25 cellular contexts compared by ENCODE assay signal in genomic region chr9:135941288-135941995, GRCh38. TPM values are rescaled to one million over a fixed set of nuclear protein-coding genes. Genes with fewer than 3 reads are reported as not detected.
DNase-seq lines count a peak whose midpoint lies in the region; ATAC-seq and TF ChIP-seq lines count a peak whose summit lies in the region.
"Had no signal": no experiment of that assay in that cellular context is flagged by ENCODE, and none has a peak within 500 bp of the region (broad histone marks: within the 10 kb centered on the region; RNA-seq: fewer than 3 reads in every experiment).

No MANE protein-coding gene starts in this region.

- peaks cover 27% of the 10 kb centered on the region for H3K4me1 ChIP-seq in left ventricle myocardium inferior
- no peaks in the 10 kb centered on the region for H3K4me1 ChIP-seq in lower lobe of right lung
- H3K4me1 ChIP-seq in gastrocnemius medialis = peaks cover 20 to 35% of the 10 kb centered on the region in 2 donors
- H3K4me1 ChIP-seq: HAP-1 had no signal

- peaks cover under 1% of the 10 kb centered on the region for H3K9me3 ChIP-seq in left ventricle myocardium inferior (replicated peaks)
- H3K9me3 ChIP-seq in lower lobe of right lung = no peaks in the 10 kb centered on the region
- no peaks in the 10 kb centered on the region for H3K9me3 ChIP-seq in gastrocnemius medialis
- H3K9me3 ChIP-seq: Caco-2, HAP-1 had no signal

- DNase-seq in Right ventricle myocardium superior (no peak), cardiac septum (ENCODE audit: low spot score) (no peak), left ventricle myocardium inferior (no peak), lower lobe of right lung (no peak), gastrocnemius medialis (no peak), epidermal melanocyte (ENCODE audit: insufficient read length, low spot score) (no peak), germinal center (ENCODE audit: low spot score) (no peak)
- DNase-seq: Caco-2; CD4-positive, alpha-beta memory T cell; DMS 273 treated with DMSO at 0.1 percent for 48 hours; GM23248; Karpas-422; MV-4-11; NCI-H1105 treated with DMSO at 0.1 percent for 48 hours; NCI-H2081; NCI-H2171; NCI-H345; NCI-H524; NCI-H774; NK-92 treated with Interleukin-12 subunit alpha and Interleukin-12 subunit beta, amount 100 ng/mL, for 24 hours had no signal

- ATAC-seq in Right ventricle myocardium superior (ENCODE audit: poor library complexity) (peak; percentile 25), lower lobe of right lung (no peak), gastrocnemius medialis (no peak), GM18519 (IDR thresholded peaks at IDR 0.05; ENCODE audit: low FRiP score, unreplicated experiment) (no peak)
- ATAC-seq: Panc1 had no signal

- H3K36me3 ChIP-seq in left ventricle myocardium inferior (peaks cover 96% of the 10 kb centered on the region), lower lobe of right lung (peaks cover 87% of the 10 kb centered on the region), gastrocnemius medialis (peaks cover 3 to 77% of the 10 kb centered on the region in 2 donors)

- H3K27ac ChIP-seq in left ventricle myocardium inferior (replicated peaks) = peak overlapping the region; percentile 84
- H3K27ac ChIP-seq in lower lobe of right lung = peak overlapping the region; percentile 36
- peak overlapping the region; percentile 97 to 100 (median 100) for H3K27ac ChIP-seq in gastrocnemius medialis
- H3K27ac ChIP-seq: 22Rv1; BLaER1 treated with 17β-estradiol and CSF1 and Interleukin-3, amounts not matched to agents 10 nM and 100 nM; GM23248 had no signal

- intact Hi-C loops in Right ventricle myocardium superior (cut with DNase I) = no loop called here
- intact Hi-C loops in cardiac septum (cut with DNase I) = no loop called here
- intact Hi-C loops in left ventricle myocardium inferior (cut with micrococcal nuclease) = no loop called here
- intact Hi-C loops in lower lobe of right lung (cut with DNase I) = no loop called here
- intact Hi-C loops in gastrocnemius medialis (cut with DNase I; ENCODE audit: low total_unique reads) = no loop called here

- H3K27me3 ChIP-seq in left ventricle myocardium inferior (ENCODE audit: low read depth) (no peaks in the 10 kb centered on the region), lower lobe of right lung (ENCODE audit: low read depth) (no peaks in the 10 kb centered on the region), gastrocnemius medialis (no peaks in the 10 kb centered on the region)
- H3K27me3 ChIP-seq: BLaER1 treated with 17β-estradiol and CSF1 and Interleukin-3, amounts not matched to agents 10 nM and 100 nM had no signal

- no peak for TF ChIP-seq POLR2A in gastrocnemius medialis (IDR thresholded peaks at IDR 0.05)

- in situ Hi-C loops in gastrocnemius medialis (cut with MboI; ENCODE audit: low sequenced_read_pairs in 4 of 4) = no loop called here

- no peak overlapping the region for H3K4me3 ChIP-seq in left ventricle myocardium inferior
- no peak overlapping the region for H3K4me3 ChIP-seq in lower lobe of right lung
- H3K4me3 ChIP-seq in gastrocnemius medialis = no peak overlapping the region
- H3K4me3 ChIP-seq: BLaER1 treated with 17β-estradiol and CSF1 and Interleukin-3, amounts not matched to agents 10 nM and 100 nM; GM23248; HAP-1 had no signal

- TF ChIP-seq CTCF in left ventricle myocardium inferior (IDR thresholded peaks at IDR 0.05; ENCODE audit: borderline replicate concordance) (no peak), lower lobe of right lung (IDR thresholded peaks at IDR 0.05) (no peak), gastrocnemius medialis (IDR thresholded peaks at IDR 0.05 in 4 of 5, conservative IDR thresholded peaks at IDR 0.05 in 1 of 5) (no peak)

RNA-seq across cellular contexts. Expression of gene UBAC1, which starts 19.7 kb away (rescaled TPM):
- total RNA-seq in Right ventricle myocardium superior (107 TPM), cardiac septum (90.3 TPM), left ventricle myocardium inferior (108 TPM), lower lobe of right lung (40.3 TPM), gastrocnemius medialis (100 to 1,000 TPM; 218 to 263 (median 248) TPM)

RNA-seq across cellular contexts. Expression of gene CAMSAP1, which starts 34.1 kb away (rescaled TPM):
- 18.3 TPM for total RNA-seq in Right ventricle myocardium superior
- 25.5 TPM for total RNA-seq in cardiac septum
- 20.0 TPM for total RNA-seq in left ventricle myocardium inferior
- total RNA-seq in lower lobe of right lung = 34.4 TPM
- total RNA-seq in gastrocnemius medialis = 10 to 100 TPM; 54.8 to 94.9 (median 82.9) TPM

Comparison
In these comparisons a context has a peak if more than half of its experiments do, and no peak if none do; other contexts are left out.
1. H3K27ac ChIP-seq: peak in every context shown above with its lines; median percentile 100 in gastrocnemius medialis; 84 in left ventricle myocardium inferior; 36 in lower lobe of right lung.